In genomic region chr9:123894822-123895221, GRCh38 we compare ENCODE assay signal across 23 cellular contexts.
"Had no signal": no experiment of that assay in that cellular context is flagged by ENCODE, and none has a peak within 500 bp of the region (broad histone marks: within the 10 kb centered on the region; RNA-seq: fewer than 3 reads in every experiment).

No MANE protein-coding gene starts in this region.

- H3K27ac ChIP-seq: brain microvascular endothelial cell, dorsolateral prefrontal cortex, epithelial cell of prostate, tibial nerve had no signal

- DNase-seq: activated CD4-positive, alpha-beta T cell treated with anti-CD3 and anti-CD28 coated beads, Interleukin-2, amount 50 U/mL, for 1 hour; activated CD8-positive, alpha-beta memory T cell treated with anti-CD3 and anti-CD28 coated beads, Interleukin-2, amount 50 U/mL, for 4 hours; activated effector memory CD4-positive, alpha-beta T cell treated with anti-CD3 and anti-CD28 coated beads, Interleukin-2, amount 50 U/mL, for 16 hours; activated naive CD4-positive, alpha-beta T cell treated with anti-CD3 and anti-CD28 coated beads, Interleukin-2, amount 50 U/mL, for 16 hours; activated T-cell treated with anti-CD3 and anti-CD28 coated beads, Interleukin-2, amount 50 U/mL, for 48 hours; aorta; brain microvascular endothelial cell; central memory CD4-positive, alpha-beta T cell; dorsolateral prefrontal cortex; immature natural killer cell; kidney glomerular epithelial cell; left ventricle myocardium superior; nephron progenitor cell; retina; stimulated activated CD4-positive, alpha-beta T cell treated with anti-CD3 and anti-CD28 coated beads, Interleukin-1b, Interleukin-23, amount 100 ng/mL, for 48 hours; stimulated activated naive CD4-positive, alpha-beta T cell treated with Interleukin-2 at 50 U/mL for 16 hours; substantia nigra; T-helper 9 cell had no signal

- H3K9me3 ChIP-seq: tibial nerve had no signal

- H3K4me3 ChIP-seq: dorsolateral prefrontal cortex, tibial nerve had no signal

- H3K36me3 Mint-ChIP-seq: immature natural killer cell had no signal

- H3K4me1 Mint-ChIP-seq: nephron progenitor cell had no signal

- H3K9me3 Mint-ChIP-seq: immature natural killer cell, nephron progenitor cell had no signal

- FAIRE-seq: colon, frontal cortex, urothelium cell line had no signal

- ATAC-seq: left ventricle myocardium superior had no signal

- H3K27ac Mint-ChIP-seq: immature natural killer cell, nephron progenitor cell had no signal

- H3K27me3 ChIP-seq: brain microvascular endothelial cell, dorsolateral prefrontal cortex, tibial nerve had no signal

- H3K36me3 ChIP-seq: brain microvascular endothelial cell, tibial nerve had no signal

- H3K4me3 Mint-ChIP-seq: immature natural killer cell, nephron progenitor cell had no signal
